In genomic region chr9:137296214-137297059, GRCh38 we compare ENCODE assay signal across 8 cellular contexts. TPM values are rescaled to one million over a fixed set of nuclear protein-coding genes. Genes with fewer than 3 reads are reported as not detected.
DNase-seq lines count a peak whose midpoint lies in the region; ATAC-seq and TF ChIP-seq lines count a peak whose summit lies in the region.

No MANE protein-coding gene starts in this region.

- TF ChIP-seq CTCF in RWPE1 (conservative IDR thresholded peaks at IDR 0.05; ENCODE audit: low read depth) = no peak
- TF ChIP-seq CTCF in esophagus squamous epithelium (IDR thresholded peaks at IDR 0.05) = no peak

- 0 out of 22 replicates have a peak overlapping the region, but pooled peaks of 1 of the 11 experiments have one; percentile 9 for H3K9ac ChIP-seq in BLaER1 treated with 17β-estradiol and CSF1 and Interleukin-3, amounts not matched to agents 10 nM and 100 nM

- 0 out of 20 replicates have a peak overlapping the region, but pooled peaks of 2 of the 10 experiments have one; percentile 11 to 19 for H3K4me3 ChIP-seq in BLaER1 treated with 17β-estradiol and CSF1 and Interleukin-3, amounts not matched to agents 10 nM and 100 nM
- H3K4me3 ChIP-seq in esophagus squamous epithelium = peak overlapping the region; percentile 29 to 71 (median 50)
- H3K4me3 ChIP-seq in naive thymus-derived CD4-positive, alpha-beta T cell (ENCODE audit: low read length) = no peak overlapping the region

- CTCF ChIA-PET in RWPE1 (lab: Yijun Ruan, JAX) = interaction anchor here (0.6 to 1.5 kb wide), 4 partner anchors 145 to 856 kb away, joined by 3 to 8 read pairs (median 4); no protein-coding TSS in a partner anchor
- CTCF ChIA-PET in naive thymus-derived CD4-positive, alpha-beta T cell (lab: Charles Lee) = interaction anchor here (1.0 to 1.2 kb wide), 3 partner anchors 13 to 108 kb away, joined by 3 to 5 read pairs (median 3); partner anchors contain the start of gene RNF224

- H3K27me3 ChIP-seq in BLaER1 treated with 17β-estradiol and CSF1 and Interleukin-3, amounts not matched to agents 10 nM and 100 nM = peaks cover 53 to 73% (median 66%) of the 10 kb centered on the region in 11 experiments
- peaks cover 0 to 95% (median 4%) of the 10 kb centered on the region in 4 donors for H3K27me3 ChIP-seq in esophagus squamous epithelium
- peaks cover 15 to 30% of the 10 kb centered on the region in 2 donors for H3K27me3 ChIP-seq in naive thymus-derived CD4-positive, alpha-beta T cell (ENCODE audit: control insufficient read depth in 2 of 2, insufficient read depth in 2 of 2, low read length in 2 of 2)

- H3K4me2 ChIP-seq in BLaER1 treated with 17β-estradiol and CSF1 and Interleukin-3, amounts not matched to agents 10 nM and 100 nM = peak overlapping the region; percentile 30 to 95 (median 47); a peak in 21 of 22 replicates

- H3K4me3 Mint-ChIP-seq in naive thymus-derived CD4-positive, alpha-beta T cell = peak overlapping the region; percentile 32 to 86 (median 71)

- TF ChIP-seq POLR2A in esophagus squamous epithelium (IDR thresholded peaks at IDR 0.05) = no peak

- H3K27ac Mint-ChIP-seq in naive thymus-derived CD4-positive, alpha-beta T cell = peak overlapping the region in 1 of 9 donors; percentile 50

- H3K36me3 ChIP-seq in BLaER1 treated with 17β-estradiol and CSF1 and Interleukin-3, amounts not matched to agents 10 nM and 100 nM = no peaks in the 10 kb centered on the region; a peak in 1 of 22 replicates
- H3K36me3 ChIP-seq in esophagus squamous epithelium = peaks cover 0 to 15% (median 0%) of the 10 kb centered on the region in 3 donors
- H3K36me3 ChIP-seq in naive thymus-derived CD4-positive, alpha-beta T cell (ENCODE audit: control insufficient read depth in 2 of 3, insufficient read depth in 3 of 3, low read length in 3 of 3) = no peaks in the 10 kb centered on the region

- peaks cover 0 to 20% (median 13%) of the 10 kb centered on the region in 7 donors for H3K4me1 Mint-ChIP-seq in naive thymus-derived CD4-positive, alpha-beta T cell

- H3K27me3 Mint-ChIP-seq in naive thymus-derived CD4-positive, alpha-beta T cell = peaks cover 22 to 51% (median 31%) of the 10 kb centered on the region in 5 donors

- peaks cover 0 to 48% (median 40%) of the 10 kb centered on the region in 11 experiments; a peak in 19 of 22 replicates for H4K20me1 ChIP-seq in BLaER1 treated with 17β-estradiol and CSF1 and Interleukin-3, amounts not matched to agents 10 nM and 100 nM

- no peak for ATAC-seq in naive thymus-derived CD4-positive, alpha-beta T cell
- no peak for ATAC-seq in GM19023 (IDR thresholded peaks at IDR 0.05; ENCODE audit: unreplicated experiment)
- no peak for ATAC-seq in GM18867 (IDR thresholded peaks at IDR 0.05; ENCODE audit: unreplicated experiment)

- peaks cover 0 to 6% (median 0%) of the 10 kb centered on the region in 11 experiments; a peak in 3 of 22 replicates for H3K9me3 ChIP-seq in BLaER1 treated with 17β-estradiol and CSF1 and Interleukin-3, amounts not matched to agents 10 nM and 100 nM (replicated peaks in 1 of 11)
- peaks cover 0 to 7% (median 5%) of the 10 kb centered on the region in 3 donors for H3K9me3 ChIP-seq in esophagus squamous epithelium
- no peaks in the 10 kb centered on the region for H3K9me3 ChIP-seq in naive thymus-derived CD4-positive, alpha-beta T cell (ENCODE audit: control insufficient read depth in 2 of 3, low read length in 3 of 3)

- POLR2A ChIA-PET in RWPE1 (lab: Yijun Ruan, JAX; ENCODE audit: low non-redundant PET) = no interaction called here
- POLR2A ChIA-PET in naive thymus-derived CD4-positive, alpha-beta T cell (lab: Charles Lee) = interaction anchor here (0.6 kb wide), 1 partner anchor 366 kb away, joined by 6 read pairs; no protein-coding TSS in a partner anchor

- no peak overlapping the region for H3K27ac ChIP-seq in BLaER1 treated with 17β-estradiol and CSF1 and Interleukin-3, amounts not matched to agents 10 nM and 100 nM
- H3K27ac ChIP-seq in RWPE1 (peak overlapping the region; percentile 44), esophagus squamous epithelium (peak overlapping the region; percentile 56 to 85 (median 76))
- no peak overlapping the region for H3K27ac ChIP-seq in naive thymus-derived CD4-positive, alpha-beta T cell (ENCODE audit: low read depth, low read length)

- H3K36me3 Mint-ChIP-seq in naive thymus-derived CD4-positive, alpha-beta T cell = no peaks in the 10 kb centered on the region

- DNase-seq in RWPE1 (ENCODE audit: low spot score) (no peak), esophagus squamous epithelium (lab: John Stamatoyannopoulos, UW) (no peak), NCI-H446 (lab: John Stamatoyannopoulos, UW) (no peak)
- no peak for DNase-seq in naive thymus-derived CD4-positive, alpha-beta T cell
- DNase-seq in activated CD4-positive, alpha-beta T cell treated with anti-CD3 and anti-CD28 coated beads, Interleukin-2, amount 50 U/mL, for 1 hour = no peak

- intact Hi-C loops in esophagus squamous epithelium (cut with DNase I) = loop anchor here (5.0 to 10.0 kb wide), 2 partner anchors 111 to 138 kb away; no protein-coding TSS in a partner anchor
- intact Hi-C loops in naive thymus-derived CD4-positive, alpha-beta T cell (cut with micrococcal nuclease) = no loop called here

- peaks cover 16 to 58% (median 43%) of the 10 kb centered on the region in 10 experiments for H3K4me1 ChIP-seq in BLaER1 treated with 17β-estradiol and CSF1 and Interleukin-3, amounts not matched to agents 10 nM and 100 nM
- peaks cover 33 to 80% (median 38%) of the 10 kb centered on the region in 3 donors for H3K4me1 ChIP-seq in esophagus squamous epithelium
- peaks cover 7 to 12% of the 10 kb centered on the region in 2 donors for H3K4me1 ChIP-seq in naive thymus-derived CD4-positive, alpha-beta T cell (ENCODE audit: control insufficient read depth in 2 of 2, insufficient read depth in 2 of 2, low read length in 2 of 2)

- WGBS in esophagus squamous epithelium, 2 donors = 32 to 34% methylated on average over 17 to 43 of the region's 51 CpGs

- H3K9me3 Mint-ChIP-seq in naive thymus-derived CD4-positive, alpha-beta T cell = no peaks in the 10 kb centered on the region

RNA-seq across cellular contexts. Expression of gene NRARP, which starts 5.6 kb away (rescaled TPM):
- total RNA-seq in esophagus squamous epithelium = 10 to 100 TPM; 19.6 to 33.9 (median 27.5) TPM
- 1 to 10 TPM in 3 of 5 experiments, under 1 TPM in 2; 0.70 to 2.7 (median 1.7) TPM for total RNA-seq in naive thymus-derived CD4-positive, alpha-beta T cell
- not detected for polyA plus RNA-seq in naive thymus-derived CD4-positive, alpha-beta T cell

RNA-seq across cellular contexts. Expression of gene TOR4A, which starts 18.9 kb away (rescaled TPM):
- 10 to 100 TPM in 3 of 4 donors, 1 to 10 TPM in 1; 8.8 to 17.5 (median 13.5) TPM for total RNA-seq in esophagus squamous epithelium
- total RNA-seq in naive thymus-derived CD4-positive, alpha-beta T cell = 10 to 100 TPM in 2 of 5 experiments, 1 to 10 TPM in 2, under 1 TPM in 1; 0.84 to 16.6 (median 2.3) TPM
- polyA plus RNA-seq in naive thymus-derived CD4-positive, alpha-beta T cell = under 1 TPM in 1 of 2 donors, not detected in 1; 0.07 TPM

RNA-seq across cellular contexts. Expression of gene NELFB, which starts 41.3 kb away (rescaled TPM):
- total RNA-seq in esophagus squamous epithelium = 10 to 100 TPM; 26.1 to 41.4 (median 35.2) TPM
- 10 to 100 TPM; 33.4 to 64.2 (median 38.9) TPM for total RNA-seq in naive thymus-derived CD4-positive, alpha-beta T cell
- 10 to 100 TPM; 22.9 to 36.5 TPM for polyA plus RNA-seq in naive thymus-derived CD4-positive, alpha-beta T cell

RNA-seq across cellular contexts. Expression of gene STPG3, which starts 45.4 kb away (rescaled TPM):
- total RNA-seq in esophagus squamous epithelium = not detected
- total RNA-seq in naive thymus-derived CD4-positive, alpha-beta T cell = not detected
- polyA plus RNA-seq in naive thymus-derived CD4-positive, alpha-beta T cell = not detected

RNA-seq across cellular contexts. Expression of gene TUBB4B, which starts 55.4 kb away (rescaled TPM):
- total RNA-seq in esophagus squamous epithelium = 100 to 1,000 TPM; 367 to 753 (median 540) TPM
- total RNA-seq in naive thymus-derived CD4-positive, alpha-beta T cell = 100 to 1,000 TPM in 1 of 5 experiments, 10 to 100 TPM in 4; 44.2 to 260 (median 87.5) TPM
- 10 to 100 TPM; 17.5 to 49.9 TPM for polyA plus RNA-seq in naive thymus-derived CD4-positive, alpha-beta T cell

Comparison
In these comparisons a context has a peak if more than half of its experiments do, and no peak if none do; other contexts are left out.
1. H3K27ac ChIP-seq: peak in RWPE1 (single experiment) and esophagus squamous epithelium (4 of 4); none in BLaER1 treated with 17β-estradiol and CSF1 and Interleukin-3, amounts not matched to agents 10 nM and 100 nM (0 of 11) and naive thymus-derived CD4-positive, alpha-beta T cell (single experiment).
2. RNA of gene NRARP, which starts 5.6 kb away (total RNA-seq): 19.6 to 33.9 TPM in esophagus squamous epithelium; 0.70 to 2.7 TPM in naive thymus-derived CD4-positive, alpha-beta T cell; every median in the first group is over 4 times any median in the second.